ENCODE assay signal across 1 cellular context in the genomic region with DNA sequence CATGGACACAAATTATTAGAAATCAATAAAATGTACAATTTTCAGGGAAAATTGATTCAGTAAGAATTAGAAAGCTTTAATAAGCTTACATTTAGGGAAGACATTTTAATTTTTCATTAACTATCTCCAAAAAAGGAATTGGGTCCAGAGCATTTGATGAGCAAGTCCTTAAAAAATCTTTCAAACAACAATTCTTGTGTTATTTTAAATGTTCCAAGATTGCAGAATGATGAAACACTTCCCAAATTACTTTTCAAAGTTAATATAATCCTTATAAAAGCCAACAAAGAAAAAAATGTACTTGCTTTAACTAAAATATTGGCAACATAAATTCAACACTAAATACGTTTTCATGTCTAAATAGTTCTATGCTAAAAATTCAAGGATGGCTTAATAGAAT.
TF ChIP-seq lines count a peak whose summit lies in the region.

No MANE protein-coding gene starts in this region.

TF ChIP-seq in IMR-90, 13 proteins besides CTCF, POLR2A, EP300 and RAD21:
- TF ChIP-seq CHD1 (IDR thresholded peaks at IDR 0.05; ENCODE audit: low read depth, low read length) (no peak), FOS (IDR thresholded peaks at IDR 0.05; ENCODE audit: low read depth, low read length) (no peak), RCOR1 (IDR thresholded peaks at IDR 0.05; ENCODE audit: insufficient replicate concordance, low read length) (no peak)
